Comparison of ENCODE assay signal across 17 cellular contexts in the genomic region with DNA sequence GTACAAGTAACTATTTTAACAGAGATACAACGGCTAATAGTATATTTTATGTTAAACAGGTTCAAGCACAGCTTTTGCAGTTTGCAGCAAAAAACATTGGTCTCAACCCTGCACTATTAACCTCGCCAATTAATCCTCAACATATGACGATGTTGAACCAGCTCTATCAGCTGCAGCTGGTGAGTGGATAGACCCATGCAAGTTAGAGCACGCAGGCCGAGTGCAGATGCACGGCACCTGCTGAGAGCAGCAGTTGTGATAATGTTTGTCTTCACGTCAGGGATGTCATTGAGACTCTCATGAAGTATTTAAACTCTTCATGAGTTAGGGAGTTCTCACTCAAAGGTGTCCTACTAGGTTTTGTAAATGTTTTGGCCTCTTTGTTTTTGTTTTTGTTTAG. TPM values are rescaled to one million over a fixed set of nuclear protein-coding genes. Genes with fewer than 3 reads are reported as not detected.
DNase-seq lines count a peak whose midpoint lies in the region; ATAC-seq, FAIRE-seq and TF ChIP-seq lines count a peak whose summit lies in the region.
"Had no signal": no experiment of that assay in that cellular context is flagged by ENCODE, and none has a peak within 500 bp of the region (broad histone marks: within the 10 kb centered on the region; RNA-seq: fewer than 3 reads in every experiment).

No MANE protein-coding gene starts in this region.

- no peak overlapping the region for H3K4me3 ChIP-seq in HepG2 (replicated peaks in 1 of 3; ENCODE audit: insufficient read depth in 1 of 3, low read depth in 2 of 3, low read length in 3 of 3)
- H3K4me3 ChIP-seq: adrenal gland, mucosa of descending colon, pancreas, SJSA1, vagina had no signal

- in situ Hi-C loops in HepG2 (cut with HindIII; ENCODE audit: extremely low pct_ligation_motif_present, low pct_unique_long_range_greater_than_20kb), result no loop called here

- no peak for TF ChIP-seq RAD21 in HepG2 (CRISPR knock-in tag; IDR thresholded peaks at IDR 0.05)

- no peak for FAIRE-seq in HepG2 (lab: Jason Lieb, UNC)
- FAIRE-seq: colon, H54, pancreas had no signal

- no TSS peak for BruUV-seq in HepG2 (replicated peaks; lab: Mats Ljungman, UMichigan)

- H3K27ac ChIP-seq in RWPE1 (no peak overlapping the region), HepG2 (ENCODE audit: extremely low read length, insufficient read depth, low read length) (no peak overlapping the region)
- H3K27ac ChIP-seq: adrenal gland, pancreas, SJSA1, vagina had no signal

- H3K9me3 ChIP-seq in HepG2 (ENCODE audit: low read length), result no peaks in the 10 kb centered on the region
- H3K9me3 ChIP-seq: adrenal gland, mucosa of descending colon, pancreas, SJSA1, vagina had no signal

- no peaks in the 10 kb centered on the region for H3K27me3 ChIP-seq in HepG2 (ENCODE audit: control insufficient read depth in 1 of 2, insufficient read depth in 2 of 2, low read length in 2 of 2)
- H3K27me3 ChIP-seq: adrenal gland, pancreas, SJSA1, vagina had no signal

- POLR2A ChIA-PET in RWPE1 (lab: Yijun Ruan, JAX; ENCODE audit: low non-redundant PET) (interaction anchor here (0.5 kb wide), 1 partner anchor 52 kb away, joined by 3 read pairs; no protein-coding TSS in a partner anchor), HepG2 (lab: Yijun Ruan, JAX) (interaction anchor here (0.9 kb wide), 1 partner anchor 105 kb away, joined by 3 read pairs; no protein-coding TSS in a partner anchor)

- H4K20me1 ChIP-seq in HepG2 (ENCODE audit: insufficient read depth, low read length), result no peaks in the 10 kb centered on the region

- H3K4me2 ChIP-seq in HepG2 (ENCODE audit: low read depth, low read length), result no peak overlapping the region

- no peak for TF ChIP-seq CTCF in RWPE1 (conservative IDR thresholded peaks at IDR 0.05; ENCODE audit: low read depth)
- TF ChIP-seq CTCF in HepG2 (CRISPR knock-in tag; IDR thresholded peaks at IDR 0.05), result no peak

- no peak overlapping the region for H3K9ac ChIP-seq in HepG2 (ENCODE audit: insufficient read depth, low read depth, low read length)

- no peak for ATAC-seq in HepG2
- ATAC-seq: activated CD8-positive, alpha-beta T cell treated with anti-CD3 and anti-CD28 coated beads for 36 hours; mucosa of descending colon; pancreas had no signal

- H3K4me1 ChIP-seq in HepG2 (ENCODE audit: insufficient read depth, low read length), result no peaks in the 10 kb centered on the region
- H3K4me1 ChIP-seq: adrenal gland, pancreas, SJSA1, vagina had no signal

- H2AFZ ChIP-seq in HepG2 (ENCODE audit: low read length), result no peak overlapping the region

- DNase-seq in DMS79 treated with DMSO at 0.1 percent for 48 hours (lab: John Stamatoyannopoulos, UW) (peak; percentile 57), NCI-H146 treated with DMSO at 0.1 percent for 48 hours (lab: John Stamatoyannopoulos, UW; ENCODE audit: unreplicated experiment) (peak; percentile 81), RWPE1 (ENCODE audit: low spot score) (peak; percentile 10), medulla oblongata (ENCODE audit: extremely low spot score) (peak; percentile 21), HepG2 (ENCODE audit: low spot score) (no peak), SKM-1 treated with dmso at 0.1 percent for 144 hours (lab: John Stamatoyannopoulos, UW; ENCODE audit: unreplicated experiment) (no peak)
- no peak for DNase-seq in stimulated activated CD4-positive, alpha-beta T cell treated with anti-CD3 and anti-CD28 coated beads, Interleukin-1b, Interleukin-23, amount 100 ng/mL, for 48 hours
- DNase-seq: activated CD8-positive, alpha-beta T cell treated with anti-CD3 and anti-CD28 coated beads for 36 hours; adrenal gland; kidney glomerular epithelial cell; pancreas had no signal

- TF ChIP-seq POLR2A in HepG2 (IDR thresholded peaks at IDR 0.05; ENCODE audit: insufficient read depth in 1 of 2, low read depth in 2 of 2, low read length in 2 of 2), result no peak

- TF ChIP-seq EP300 in HepG2 (IDR thresholded peaks at IDR 0.05; ENCODE audit: low read depth in 2 of 2, low read length in 2 of 2), result no peak
- no peak for TF ChIP-seq EP300 in HepG2 (CRISPR knock-in tag; IDR thresholded peaks at IDR 0.05; ENCODE audit: borderline replicate concordance)

- intact Hi-C loops in HepG2 (cut with micrococcal nuclease; ENCODE audit: unreplicated experiment), result no loop called here

- H3K36me3 ChIP-seq in HepG2 (replicated peaks in 1 of 2; ENCODE audit: control insufficient read depth in 1 of 2, insufficient read depth in 2 of 2, low read length in 2 of 2), result peaks cover 14 to 35% of the 10 kb centered on the region in 2 experiments

- CTCF ChIA-PET in RWPE1 (lab: Yijun Ruan, JAX), result interaction anchor here (0.7 kb wide), 1 partner anchor 12 kb away, joined by 3 read pairs; no protein-coding TSS in a partner anchor
- CTCF ChIA-PET in HepG2 (lab: Yijun Ruan, JAX; ENCODE audit: low intra/inter-chr PET ratio, low total read pairs), result no interaction called here

- 94% methylated on average over 7 of the region's 7 CpGs for WGBS in HepG2 (ENCODE audit: low lambda C conversion rate)

- H3K79me2 ChIP-seq in HepG2 (ENCODE audit: insufficient read depth, low read length), result no peaks in the 10 kb centered on the region

TF ChIP-seq in HepG2, 621 proteins besides CTCF, POLR2A, EP300 and RAD21 (continues in another document):
- TF ChIP-seq RXRA (CRISPR knock-in tag; IDR thresholded peaks at IDR 0.05), result no peak
- no peak for TF ChIP-seq GTF3A (CRISPR knock-in tag; conservative IDR thresholded peaks at IDR 0.05)

RNA-seq across cellular contexts. Expression of a gene that starts 45.6 kb away (rescaled TPM):
- total RNA-seq in HepG2 (2016; rRNA removed; fragmentation: Illumina TruSeq; extraction: Trizol), result 20.4 and 48.4 TPM in 2 replicates
- 21.4 and 23.6 TPM in 2 replicates for total RNA-seq in HepG2 (2016; cell fraction: cytosol; rRNA removed; fragmentation: Illumina TruSeq; extraction: Trizol; ENCODE audit: low read depth)
- total RNA-seq in HepG2 (2016; cell fraction: insoluble cytoplasmic fraction; rRNA removed; fragmentation: Illumina TruSeq; extraction: Trizol), result 19.7 and 47.9 TPM in 2 replicates
- 29.0 and 34.4 TPM in 2 replicates for total RNA-seq in HepG2 (2016; cell fraction: membrane; rRNA removed; fragmentation: Illumina TruSeq; extraction: Trizol)
- 47.2 and 55.0 TPM in 2 replicates for total RNA-seq in HepG2 (2016; cell fraction: nucleus; rRNA removed; fragmentation: Illumina TruSeq; extraction: Trizol)
- 99.1 and 118 TPM in 2 replicates for polyA plus RNA-seq in HepG2 (2011; rRNA removed)
- polyA plus RNA-seq in HepG2 (2011; cell fraction: cytosol; rRNA removed), result 42.4 and 70.8 TPM in 2 replicates
- 648 and 982 TPM in 2 replicates for polyA plus RNA-seq in HepG2 (2011; cell fraction: nucleus; rRNA removed)
- 45.7 and 50.3 TPM in 2 replicates for polyA plus RNA-seq in HepG2 (2012)
- polyA plus RNA-seq in HepG2 (2016; cell fraction: cytosol; fragmentation: Illumina TruSeq; extraction: Trizol; ENCODE audit: low read depth), result 8.9 and 10.6 TPM in 2 replicates
- 16.1 and 17.9 TPM in 2 replicates for polyA plus RNA-seq in HepG2 (2016; cell fraction: insoluble cytoplasmic fraction; fragmentation: Illumina TruSeq; extraction: Trizol; ENCODE audit: low read depth)
- polyA plus RNA-seq in HepG2 (2016; cell fraction: membrane; fragmentation: Illumina TruSeq; extraction: Trizol; ENCODE audit: low read depth), result 18.2 and 19.0 TPM in 2 replicates
- polyA plus RNA-seq in HepG2 (2016; cell fraction: nucleus; fragmentation: Illumina TruSeq; extraction: Trizol; ENCODE audit: insufficient read depth, low read depth), result 126 and 147 TPM in 2 replicates
- polyA minus RNA-seq in HepG2 (2011; rRNA and poly(A)+ RNA removed; ENCODE audit: low replicate concordance), result 23.3 and 152 TPM in 2 replicates
- 48.9 and 63.1 TPM in 2 replicates for polyA minus RNA-seq in HepG2 (2011; cell fraction: cytosol; rRNA and poly(A)+ RNA removed)
- 92.6 and 109 TPM in 2 replicates for polyA minus RNA-seq in HepG2 (2011; cell fraction: nucleus; rRNA and poly(A)+ RNA removed)

RNA-seq across cellular contexts. Expression of a gene that starts 47.6 kb away (rescaled TPM):
- 0.08 and 0.53 TPM in 2 replicates for total RNA-seq in HepG2 (2016; rRNA removed; fragmentation: Illumina TruSeq; extraction: Trizol)
- total RNA-seq in HepG2 (2016; cell fraction: cytosol; rRNA removed; fragmentation: Illumina TruSeq; extraction: Trizol; ENCODE audit: low read depth), result 0.09 and 0.61 TPM in 2 replicates
- total RNA-seq in HepG2 (2016; cell fraction: insoluble cytoplasmic fraction; rRNA removed; fragmentation: Illumina TruSeq; extraction: Trizol), result 0.04 and 0.65 TPM in 2 replicates
- 0.83 TPM in 2 replicates for total RNA-seq in HepG2 (2016; cell fraction: membrane; rRNA removed; fragmentation: Illumina TruSeq; extraction: Trizol)
- 0.85 and 1.9 TPM in 2 replicates for total RNA-seq in HepG2 (2016; cell fraction: nucleus; rRNA removed; fragmentation: Illumina TruSeq; extraction: Trizol)
- polyA plus RNA-seq in HepG2 (2011; rRNA removed), result 7.8 and 11.1 TPM in 2 replicates
- polyA plus RNA-seq in HepG2 (2011; cell fraction: cytosol; rRNA removed), result 5.7 and 7.7 TPM in 2 replicates
- polyA plus RNA-seq in HepG2 (2011; cell fraction: nucleus; rRNA removed), result 35.7 and 61.8 TPM in 2 replicates
- polyA plus RNA-seq in HepG2 (2012), result 5.3 and 8.8 TPM in 2 replicates
- 0.12 TPM in 1 of 2 replicates, not detected in the other for polyA plus RNA-seq in HepG2 (2016; cell fraction: cytosol; fragmentation: Illumina TruSeq; extraction: Trizol; ENCODE audit: low read depth)
- 0.13 and 0.74 TPM in 2 replicates for polyA plus RNA-seq in HepG2 (2016; cell fraction: insoluble cytoplasmic fraction; fragmentation: Illumina TruSeq; extraction: Trizol; ENCODE audit: low read depth)
- 0.10 and 0.13 TPM in 2 replicates for polyA plus RNA-seq in HepG2 (2016; cell fraction: membrane; fragmentation: Illumina TruSeq; extraction: Trizol; ENCODE audit: low read depth)
- polyA plus RNA-seq in HepG2 (2016; cell fraction: nucleus; fragmentation: Illumina TruSeq; extraction: Trizol; ENCODE audit: insufficient read depth, low read depth), result 0.76 and 1.7 TPM in 2 replicates
- 0.51 and 13.2 TPM in 2 replicates for polyA minus RNA-seq in HepG2 (2011; rRNA and poly(A)+ RNA removed; ENCODE audit: low replicate concordance)
- 4.5 and 4.8 TPM in 2 replicates for polyA minus RNA-seq in HepG2 (2011; cell fraction: cytosol; rRNA and poly(A)+ RNA removed)
- 12.2 and 14.3 TPM in 2 replicates for polyA minus RNA-seq in HepG2 (2011; cell fraction: nucleus; rRNA and poly(A)+ RNA removed)
- total RNA-seq: Daoy, SJSA1 had no signal

Comparison
In these comparisons a context has a peak if more than half of its experiments do, and no peak if none do; other contexts are left out.
1. DNase-seq: peak in DMS79 treated with DMSO at 0.1 percent for 48 hours (single experiment), NCI-H146 treated with DMSO at 0.1 percent for 48 hours (single experiment), RWPE1 (single experiment) and medulla oblongata (single experiment); none in HepG2 (single experiment), stimulated activated CD4-positive, alpha-beta T cell treated with anti-CD3 and anti-CD28 coated beads, Interleukin-1b, Interleukin-23, amount 100 ng/mL, for 48 hours (single experiment) and SKM-1 treated with dmso at 0.1 percent for 144 hours (single experiment).